Comparison of ENCODE assay signal across 27 cellular contexts in genomic region chr11:42170601-42171000, GRCh38.
"Had no signal": no experiment of that assay in that cellular context is flagged by ENCODE, and none has a peak within 500 bp of the region (broad histone marks: within the 10 kb centered on the region; RNA-seq: fewer than 3 reads in every experiment).

No MANE protein-coding gene starts in this region.

- H3K27ac ChIP-seq: coronary artery, esophagus squamous epithelium, heart right ventricle, prostate gland, stomach, thyroid gland, vagina had no signal

- H3K4me1 Mint-ChIP-seq: naive thymus-derived CD4-positive, alpha-beta T cell; nephron progenitor cell; stimulated activated effector memory CD8-positive, alpha-beta T cell treated with anti-CD3 and anti-CD28 coated beads, Interleukin-12 subunit alpha, Interleukin-12 subunit beta, amount 100 ng/mL, for 72 hours had no signal

- H3K4me3 ChIP-seq: coronary artery, esophagus squamous epithelium, heart right ventricle, lung, prostate gland, smooth muscle cell, stomach, thyroid gland, vagina had no signal

- H3K36me3 Mint-ChIP-seq: stimulated activated effector memory CD8-positive, alpha-beta T cell treated with anti-CD3 and anti-CD28 coated beads, Interleukin-12 subunit alpha, Interleukin-12 subunit beta, amount 100 ng/mL, for 72 hours had no signal

- DNase-seq: dermis blood vessel endothelial cell; effector memory CD8-positive, alpha-beta T cell; erythroblast; esophagus squamous epithelium; foreskin melanocyte; glutamatergic neuron; heart right ventricle; hippocampal formation; left ventricle myocardium superior; mesendoderm; midbrain; naive thymus-derived CD4-positive, alpha-beta T cell; nephron progenitor cell; nucleus accumbens; right cardiac atrium; stimulated activated CD4-positive, alpha-beta T cell treated with anti-CD3 and anti-CD28 coated beads, Interleukin-2, amount 100 ng/mL, for 24 hours; stimulated activated CD4-positive, alpha-beta T cell treated with anti-CD3 and anti-CD28 coated beads, Interleukin-4, amount 100 ng/mL, for 24 hours; stimulated activated naive CD4-positive, alpha-beta T cell treated with Interleukin-2 at 50 U/mL for 16 hours; stomach; thyroid gland; trophoblast cell had no signal

- H3K4me3 Mint-ChIP-seq: effector memory CD8-positive, alpha-beta T cell; naive thymus-derived CD4-positive, alpha-beta T cell; nephron progenitor cell; stimulated activated effector memory CD8-positive, alpha-beta T cell treated with anti-CD3 and anti-CD28 coated beads, Interleukin-12 subunit alpha, Interleukin-12 subunit beta, amount 100 ng/mL, for 72 hours had no signal

- H3K27ac Mint-ChIP-seq: effector memory CD8-positive, alpha-beta T cell; naive thymus-derived CD4-positive, alpha-beta T cell; nephron progenitor cell; stimulated activated effector memory CD8-positive, alpha-beta T cell treated with anti-CD3 and anti-CD28 coated beads, Interleukin-12 subunit alpha, Interleukin-12 subunit beta, amount 100 ng/mL, for 72 hours had no signal

- H3K4me1 ChIP-seq: esophagus squamous epithelium, heart right ventricle, prostate gland, stomach, thyroid gland, vagina had no signal

- H3K36me3 ChIP-seq: esophagus squamous epithelium, heart right ventricle, prostate gland, stomach, thyroid gland, vagina had no signal

- H3K27me3 Mint-ChIP-seq: effector memory CD8-positive, alpha-beta T cell; naive thymus-derived CD4-positive, alpha-beta T cell had no signal

- H3K9me3 ChIP-seq: esophagus squamous epithelium, prostate gland, stomach, thyroid gland, vagina had no signal

- H3K4me2 ChIP-seq: smooth muscle cell had no signal

- H3K27me3 ChIP-seq: esophagus squamous epithelium, heart right ventricle, stomach, thyroid gland, vagina had no signal
